In the genomic region with DNA sequence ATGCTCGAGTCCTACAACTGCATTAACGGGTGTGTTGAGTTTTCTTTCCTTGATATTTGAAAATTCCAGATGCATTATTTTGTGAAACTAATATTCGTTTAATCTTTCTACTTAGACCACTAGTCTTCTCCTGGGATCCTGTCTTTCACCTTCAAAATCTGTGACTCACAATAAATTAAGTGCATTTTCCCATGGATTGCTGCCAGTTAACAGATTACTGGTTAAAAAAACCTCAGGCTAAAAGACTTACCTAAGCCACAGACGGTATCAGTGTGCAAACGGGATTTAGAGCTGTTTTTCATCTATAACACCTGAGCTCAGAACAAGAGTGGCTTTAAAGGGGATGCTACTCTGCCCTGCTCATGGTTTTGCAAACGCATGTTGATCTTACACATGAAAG, we compare ENCODE assay signal across 17 cellular contexts.
"Had no signal": no experiment of that assay in that cellular context is flagged by ENCODE, and none has a peak within 500 bp of the region (broad histone marks: within the 10 kb centered on the region; RNA-seq: fewer than 3 reads in every experiment).

No MANE protein-coding gene starts in this region.

- H3K36me3 ChIP-seq: transverse colon had no signal

- H3K9me3 ChIP-seq: esophagus muscularis mucosa, gastroesophageal sphincter, neutrophil, psoas muscle, right atrium auricular region, sigmoid colon, stomach, thoracic aorta, transverse colon had no signal

- H3K27me3 ChIP-seq: esophagus muscularis mucosa, gastroesophageal sphincter, neutrophil, right atrium auricular region, sigmoid colon, stomach, transverse colon had no signal

- H3K4me1 ChIP-seq: esophagus muscularis mucosa, gastroesophageal sphincter, psoas muscle, right atrium auricular region, stomach, transverse colon had no signal

- DNase-seq: effector memory CD4-positive, alpha-beta T cell; foreskin fibroblast; kidney glomerular epithelial cell; mammary epithelial cell; naive thymus-derived CD4-positive, alpha-beta T cell; psoas muscle; sigmoid colon; stimulated activated naive CD4-positive, alpha-beta T cell; stomach; substantia nigra; transverse colon had no signal

- H3K27ac ChIP-seq: esophagus muscularis mucosa, gastroesophageal sphincter, neutrophil, psoas muscle, right atrium auricular region, skin epidermis, stomach, thoracic aorta had no signal

- H3K4me3 ChIP-seq: esophagus muscularis mucosa, gastroesophageal sphincter, psoas muscle, right atrium auricular region, sigmoid colon, skin epidermis, stomach, thoracic aorta, transverse colon had no signal
